8 cellular contexts compared by ENCODE assay signal in the genomic region with DNA sequence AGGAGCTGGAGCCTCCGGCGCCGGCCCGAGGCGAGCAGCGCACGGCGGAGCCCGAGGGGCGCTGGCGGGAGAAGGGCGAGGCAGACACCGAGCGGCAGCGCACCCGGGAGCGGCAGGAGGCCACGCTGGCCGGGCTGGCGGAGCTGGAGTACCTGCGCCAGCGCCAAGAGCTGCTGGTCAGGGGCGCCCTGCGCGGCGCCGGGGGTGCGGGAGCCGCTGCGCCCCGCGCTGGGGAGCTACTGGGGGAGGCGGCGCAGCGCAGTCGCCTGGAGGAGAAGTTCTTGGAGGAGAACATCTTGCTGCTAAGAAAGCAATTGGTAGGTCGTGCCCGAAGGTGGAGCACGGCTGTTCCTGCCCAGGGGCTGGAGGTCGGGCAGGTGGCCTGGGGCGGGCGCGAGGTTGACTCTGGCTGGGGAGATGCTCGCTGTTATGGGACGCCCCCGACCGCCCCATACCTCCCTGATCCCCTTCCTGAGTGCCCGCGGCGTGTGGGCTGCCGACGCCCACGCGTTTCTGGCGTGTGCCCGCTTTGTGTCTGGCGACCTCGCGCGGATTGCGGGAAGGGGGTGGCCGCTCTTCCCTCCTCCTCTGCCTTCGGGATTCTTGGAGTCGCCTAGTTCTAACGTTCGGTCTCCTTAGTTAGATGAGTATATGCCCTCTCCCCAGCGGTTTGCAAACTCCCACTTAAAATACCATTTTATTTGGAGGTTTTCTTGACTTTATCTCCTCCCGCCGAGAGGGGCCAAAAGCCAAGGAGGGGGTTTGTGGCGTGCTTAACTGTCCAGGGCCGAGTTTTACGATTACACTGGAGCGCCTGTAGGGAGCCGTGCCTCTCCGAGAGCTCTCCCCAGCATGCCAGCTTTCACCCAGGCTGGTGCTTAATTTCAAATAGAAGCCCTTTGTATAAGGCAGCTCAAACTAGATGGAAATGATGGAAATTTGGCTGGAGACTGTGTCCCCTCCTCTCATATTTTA. TPM values are rescaled to one million over a fixed set of nuclear protein-coding genes. Genes with fewer than 3 reads are reported as not detected.
A peak's percentile ranks its signal among the peaks of the same experiment; 100 is the strongest.
DNase-seq lines count a peak whose midpoint lies in the region; ATAC-seq lines count a peak whose summit lies in the region.

No MANE protein-coding gene starts in this region.

- DNase-seq in CD1c-positive myeloid dendritic cell (ENCODE audit: extremely low spot score), result peak; percentile 29
- peak; percentile 37 for DNase-seq in UCSD-AML1 (lab: John Stamatoyannopoulos, UW; ENCODE audit: unreplicated experiment)
- DNase-seq in effector memory CD4-positive, alpha-beta T cell, result no peak
- DNase-seq in mesenchymal stem cell, result peak; percentile 62
- no peak for DNase-seq in globus pallidus (ENCODE audit: low spot score)

- peak overlapping the region; percentile 20 to 83 for H3K23ac ChIP-seq in mesenchymal stem cell (ENCODE audit: low read length in 2 of 2)

- H3K18ac ChIP-seq in mesenchymal stem cell (ENCODE audit: low read depth in 1 of 2, low read length in 2 of 2), result peak overlapping the region; percentile 79 to 82

- peak overlapping the region; percentile 38 to 59 for H2BK12ac ChIP-seq in mesenchymal stem cell (ENCODE audit: low read length in 2 of 2)

- no peaks in the 10 kb centered on the region for H3K9me3 ChIP-seq in effector memory CD4-positive, alpha-beta T cell (ENCODE audit: control insufficient read depth, low read length)
- H3K9me3 ChIP-seq in mesenchymal stem cell (ENCODE audit: control insufficient read depth, low read length), result no peaks in the 10 kb centered on the region
- no peaks in the 10 kb centered on the region for H3K9me3 ChIP-seq in subcutaneous abdominal adipose tissue (ENCODE audit: control insufficient read depth in 5 of 5, low read length in 5 of 5)

- H3K4ac ChIP-seq in mesenchymal stem cell (ENCODE audit: low read depth in 1 of 2, low read length in 2 of 2), result peak overlapping the region; percentile 55 to 61

- H3K27ac ChIP-seq in effector memory CD4-positive, alpha-beta T cell (ENCODE audit: insufficient read depth, low read length, poor library complexity, severe bottlenecking), result no peak overlapping the region
- H3K27ac ChIP-seq in mesenchymal stem cell (ENCODE audit: low read length, poor library complexity, severe bottlenecking) (no peak overlapping the region), subcutaneous abdominal adipose tissue (ENCODE audit: low read depth, low read length) (peak overlapping the region; percentile 38)

- H3K4me3 ChIP-seq in effector memory CD4-positive, alpha-beta T cell (ENCODE audit: insufficient read depth, low read depth, low read length, poor library complexity, severe bottlenecking), result peak overlapping the region; percentile 44
- H3K4me3 ChIP-seq in mesenchymal stem cell (ENCODE audit: insufficient read depth in 1 of 2, low read depth in 1 of 2, low read length in 2 of 2) (peak overlapping the region; percentile 82 to 83), subcutaneous abdominal adipose tissue (ENCODE audit: low read depth in 1 of 5, low read length in 5 of 5) (peak overlapping the region; percentile 58 to 76 (median 71))

- peak overlapping the region; percentile 79 for H4K91ac ChIP-seq in mesenchymal stem cell (ENCODE audit: low read length)

- H3K36me3 ChIP-seq in effector memory CD4-positive, alpha-beta T cell (ENCODE audit: control insufficient read depth, insufficient read depth, low read length), result no peaks in the 10 kb centered on the region
- H3K36me3 ChIP-seq in mesenchymal stem cell (ENCODE audit: control insufficient read depth in 1 of 2, insufficient read depth in 2 of 2, low read depth in 1 of 2, low read length in 2 of 2), result peaks cover 9 to 21% of the 10 kb centered on the region in 2 experiments
- H3K36me3 ChIP-seq in subcutaneous abdominal adipose tissue (ENCODE audit: control insufficient read depth in 5 of 5, insufficient read depth in 5 of 5, low read length in 5 of 5), result peaks cover 0 to 4% (median 3%) of the 10 kb centered on the region in 5 donors

- under 1% methylated on average over 60 of the region's 75 CpGs for WGBS in mesenchymal stem cell

- peak overlapping the region in 1 of 2 experiments; percentile 30 for H3K14ac ChIP-seq in mesenchymal stem cell (ENCODE audit: low read length in 2 of 2)

- H2BK15ac ChIP-seq in mesenchymal stem cell (ENCODE audit: low read depth, poor library complexity, severe bottlenecking), result peak overlapping the region; percentile 78

- H3K79me1 ChIP-seq in mesenchymal stem cell (replicated peaks; ENCODE audit: low read length, poor library complexity, severe bottlenecking), result no peaks in the 10 kb centered on the region

- H3K4me2 ChIP-seq in mesenchymal stem cell (ENCODE audit: low read length, poor library complexity, severe bottlenecking), result peak overlapping the region; percentile 99

- peaks cover 12% of the 10 kb centered on the region for H3K4me1 ChIP-seq in effector memory CD4-positive, alpha-beta T cell (ENCODE audit: control insufficient read depth, insufficient read depth, low read length, poor library complexity, severe bottlenecking)
- H3K4me1 ChIP-seq in mesenchymal stem cell (ENCODE audit: control insufficient read depth, insufficient read depth, low read depth, low read length), result no peaks in the 10 kb centered on the region
- H3K4me1 ChIP-seq in subcutaneous abdominal adipose tissue (ENCODE audit: control insufficient read depth in 5 of 5, insufficient read depth in 5 of 5, low read length in 5 of 5), result peaks cover 0 to 30% (median 27%) of the 10 kb centered on the region in 5 donors

- H2AFZ ChIP-seq in mesenchymal stem cell (ENCODE audit: low read depth, low read length), result peak overlapping the region; percentile 60

- peak overlapping the region; percentile 66 for H4K8ac ChIP-seq in mesenchymal stem cell (ENCODE audit: low read length)

- H2AK5ac ChIP-seq in mesenchymal stem cell (ENCODE audit: low read length, severe bottlenecking), result no peak overlapping the region

- ATAC-seq in GM19023 (IDR thresholded peaks at IDR 0.05; ENCODE audit: unreplicated experiment) (peak; percentile 27), HG03108 (IDR thresholded peaks at IDR 0.05; ENCODE audit: unreplicated experiment) (peak; percentile 28)

- H2BK120ac ChIP-seq in mesenchymal stem cell (ENCODE audit: low read depth, low read length), result peak overlapping the region; percentile 55

- peaks cover 7% of the 10 kb centered on the region for H3K27me3 ChIP-seq in effector memory CD4-positive, alpha-beta T cell (replicated peaks; ENCODE audit: control insufficient read depth, insufficient read depth, low read length, poor library complexity, severe bottlenecking)
- peaks cover 7 to 27% of the 10 kb centered on the region in 2 experiments for H3K27me3 ChIP-seq in mesenchymal stem cell (ENCODE audit: control insufficient read depth in 1 of 2, insufficient read depth in 1 of 2, low read length in 2 of 2)
- H3K27me3 ChIP-seq in subcutaneous abdominal adipose tissue (ENCODE audit: control insufficient read depth in 5 of 5, insufficient read depth in 4 of 5, low read length in 5 of 5), result peaks cover 0 to 13% (median 10%) of the 10 kb centered on the region in 5 donors

- H3K9ac ChIP-seq in mesenchymal stem cell (ENCODE audit: low read length) (peak overlapping the region; percentile 81), subcutaneous abdominal adipose tissue (ENCODE audit: low read length in 5 of 5) (peak overlapping the region in 4 of 5 donors; percentile 44 to 70 (median 56))

- H2BK5ac ChIP-seq in mesenchymal stem cell (ENCODE audit: low read depth, low read length, poor library complexity, severe bottlenecking), result peak overlapping the region; percentile 79

RNA-seq across cellular contexts. Expression of a gene that starts 0.8 kb away (rescaled TPM):
- 16.8 TPM for polyA plus RNA-seq in mesenchymal stem cell (2013, experiment 1 of 2)
- polyA plus RNA-seq in mesenchymal stem cell (2013, experiment 2 of 2), result 16.8 TPM

Comparison
In these comparisons a context has a peak if more than half of its experiments do, and no peak if none do; other contexts are left out.
1. DNase-seq: peak in CD1c-positive myeloid dendritic cell (single experiment), UCSD-AML1 (single experiment) and mesenchymal stem cell (single experiment); none in effector memory CD4-positive, alpha-beta T cell (0 of 3) and globus pallidus (single experiment).
2. Peak in every context shown above with its lines, with median percentiles within 50 percentile points of each other: H3K4me3 ChIP-seq.